Comparison of ENCODE assay signal across 25 cellular contexts in genomic region chr14:32667791-32668190, GRCh38.
"Had no signal": no experiment of that assay in that cellular context is flagged by ENCODE, and none has a peak within 500 bp of the region (broad histone marks: within the 10 kb centered on the region; RNA-seq: fewer than 3 reads in every experiment).

No MANE protein-coding gene starts in this region.

- ATAC-seq: natural killer cell; pancreas; right cardiac atrium; right lobe of liver; stimulated activated effector memory CD8-positive, alpha-beta T cell treated with anti-CD3 and anti-CD28 coated beads, Interleukin-12 subunit alpha, Interleukin-12 subunit beta, amount 100 ng/mL, for 72 hours; stimulated activated naive B cell treated with anti-CD40 and anti-IgM and Interleukin-4, amounts not matched to agents 10 μg/mL and 1 μg/mL and 100 μg/mL, for 72 hours had no signal

- H3K4me3 ChIP-seq: neural progenitor cell, pancreas, prostate gland, right lobe of liver, sigmoid colon, stomach, thoracic aorta, thyroid gland, tibial nerve, upper lobe of left lung, vagina had no signal

- H3K36me3 ChIP-seq: neural progenitor cell, neutrophil, pancreas, prostate gland, right lobe of liver, sigmoid colon, stomach, thoracic aorta, thyroid gland, tibial nerve, upper lobe of left lung, vagina had no signal

- H3K9me3 ChIP-seq: neutrophil, pancreas, prostate gland, right lobe of liver, sigmoid colon, thoracic aorta, thyroid gland, tibial nerve, upper lobe of left lung, vagina had no signal

- H3K9ac ChIP-seq: neural progenitor cell had no signal

- H3K27me3 ChIP-seq: neural progenitor cell, neutrophil, pancreas, right lobe of liver, sigmoid colon, stomach, thyroid gland, tibial nerve, upper lobe of left lung, vagina had no signal

- H3K27ac ChIP-seq: neural progenitor cell, neutrophil, pancreas, prostate gland, right lobe of liver, sigmoid colon, stomach, thoracic aorta, thyroid gland, tibial nerve, upper lobe of left lung, vagina had no signal

- DNase-seq: natural killer cell; nucleus accumbens; pancreas; retina; right cardiac atrium; right lobe of liver; sigmoid colon; small intestine; stimulated activated CD4-positive, alpha-beta T cell treated with anti-CD3 and anti-CD28 coated beads, Interleukin-15, amount 100 ng/mL, for 24 hours; stimulated activated CD4-positive, alpha-beta T cell treated with anti-CD3 and anti-CD28 coated beads, Interleukin-2, amount 100 ng/mL, for 24 hours; stimulated activated CD4-positive, alpha-beta T cell treated with anti-CD3 and anti-CD28 coated beads, Interleukin-2, amount 100 ng/mL, for 48 hours; stimulated activated CD4-positive, alpha-beta T cell treated with anti-CD3 and anti-CD28 coated beads, Interleukin-4, amount 100 ng/mL, for 24 hours; stimulated activated naive B cell treated with anti-CD40 and anti-IgM and Interleukin-4, amounts not matched to agents 10 μg/mL and 1 μg/mL and 100 μg/mL, for 72 hours; stimulated activated naive CD4-positive, alpha-beta T cell treated with Interleukin-2 at 50 U/mL for 16 hours; stomach; thyroid gland; trophoblast cell; upper lobe of left lung had no signal

- H3K4me1 ChIP-seq: neural progenitor cell, pancreas, prostate gland, right lobe of liver, sigmoid colon, stomach, thyroid gland, upper lobe of left lung, vagina had no signal

- H3K4me2 ChIP-seq: neural progenitor cell had no signal

- H2AFZ ChIP-seq: neural progenitor cell had no signal
